In the genomic region with DNA sequence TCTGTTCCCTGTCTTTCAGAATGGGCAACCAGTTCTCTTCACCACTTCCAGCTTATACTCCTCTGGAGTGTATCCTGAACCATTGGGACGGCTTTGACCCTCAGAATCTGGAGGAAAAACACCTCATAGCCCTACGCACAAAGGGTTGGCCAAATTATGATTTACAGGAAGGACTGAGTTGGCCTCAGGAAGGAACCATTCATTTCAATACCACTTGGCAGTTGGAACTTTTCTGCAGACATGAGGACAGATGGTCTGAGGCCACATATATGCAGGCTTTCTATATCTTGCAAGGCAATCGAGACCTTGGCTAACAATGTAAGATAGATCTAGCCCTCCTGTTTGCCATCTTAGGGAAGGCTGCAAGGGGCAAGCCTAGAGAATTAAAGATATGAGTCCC, we compare ENCODE assay signal across 1 cellular context.
TF ChIP-seq lines count a peak whose summit lies in the region.

No MANE protein-coding gene starts in this region.

TF ChIP-seq in HepG2, 621 proteins besides CTCF, POLR2A, EP300 and RAD21:
- no peak for TF ChIP-seq IRX3 (CRISPR knock-in tag; IDR thresholded peaks at IDR 0.05; ENCODE audit: borderline replicate concordance, low read depth)
- no peak for TF ChIP-seq ZBTB37 (CRISPR knock-in tag; IDR thresholded peaks at IDR 0.05)
- TF ChIP-seq POGZ (CRISPR knock-in tag; IDR thresholded peaks at IDR 0.05) = no peak
- no peak for TF ChIP-seq STAG1 (CRISPR knock-in tag; IDR thresholded peaks at IDR 0.05)
- TF ChIP-seq, protein P1, sequence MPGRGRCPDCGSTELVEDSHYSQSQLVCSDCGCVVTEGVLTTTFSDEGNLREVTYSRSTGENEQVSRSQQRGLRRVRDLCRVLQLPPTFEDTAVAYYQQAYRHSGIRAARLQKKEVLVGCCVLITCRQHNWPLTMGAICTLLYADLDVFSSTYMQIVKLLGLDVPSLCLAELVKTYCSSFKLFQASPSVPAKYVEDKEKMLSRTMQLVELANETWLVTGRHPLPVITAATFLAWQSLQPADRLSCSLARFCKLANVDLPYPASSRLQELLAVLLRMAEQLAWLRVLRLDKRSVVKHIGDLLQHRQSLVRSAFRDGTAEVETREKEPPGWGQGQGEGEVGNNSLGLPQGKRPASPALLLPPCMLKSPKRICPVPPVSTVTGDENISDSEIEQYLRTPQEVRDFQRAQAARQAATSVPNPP (CRISPR knock-in tag; IDR thresholded peaks at IDR 0.05) = no peak
- TF ChIP-seq ETV6 (CRISPR knock-in tag; conservative IDR thresholded peaks at IDR 0.05) = no peak
- no peak for TF ChIP-seq KDM3A (CRISPR knock-in tag; IDR thresholded peaks at IDR 0.05; ENCODE audit: low read depth)
- no peak for TF ChIP-seq ZFP41 (CRISPR knock-in tag; IDR thresholded peaks at IDR 0.05; ENCODE audit: borderline replicate concordance)
- no peak for TF ChIP-seq SP2 (CRISPR knock-in tag; IDR thresholded peaks at IDR 0.05)
- no peak for TF ChIP-seq CREB1 (IDR thresholded peaks at IDR 0.05)
- no peak for TF ChIP-seq CREB1 (CRISPR knock-in tag; IDR thresholded peaks at IDR 0.05)
- no peak for TF ChIP-seq NKX3-1 (CRISPR knock-in tag; IDR thresholded peaks at IDR 0.05)
- no peak for TF ChIP-seq ZSCAN21 (CRISPR knock-in tag; IDR thresholded peaks at IDR 0.05; ENCODE audit: borderline replicate concordance)
TF ChIP-seq in HepG2: peak in this region for 0.
